23 cellular contexts compared by ENCODE assay signal in genomic region chr10:75176046-75176445, GRCh38.
"Had no signal": no experiment of that assay in that cellular context is flagged by ENCODE, and none has a peak within 500 bp of the region (broad histone marks: within the 10 kb centered on the region; RNA-seq: fewer than 3 reads in every experiment).

No MANE protein-coding gene starts in this region.

- DNase-seq: dermis blood vessel endothelial cell; effector memory CD4-positive, alpha-beta T cell; left cardiac atrium; left lung; mesenchymal stem cell; mucosa of descending colon; naive B cell; pancreas; retina; right lobe of liver; small intestine; stimulated activated CD4-positive, alpha-beta T cell treated with anti-CD3 and anti-CD28 coated beads, Interleukin-15, amount 100 ng/mL, for 24 hours; stimulated activated CD4-positive, alpha-beta T cell treated with anti-CD3 and anti-CD28 coated beads, Interleukin-2, amount 100 ng/mL, for 48 hours; stimulated activated naive B cell treated with anti-CD40 and anti-IgM and Interleukin-4, amounts not matched to agents 10 μg/mL and 1 μg/mL and 100 μg/mL, for 72 hours; upper lobe of left lung; uterus had no signal

- H3K4me1 Mint-ChIP-seq: neural crest cell had no signal

- H3K27ac Mint-ChIP-seq: mesothelial cell of epicardium; stimulated activated naive B cell treated with anti-CD40 and anti-IgM and Interleukin-4, amounts not matched to agents 10 μg/mL and 1 μg/mL and 100 μg/mL, for 72 hours; stimulated activated naive CD8-positive, alpha-beta T cell treated with anti-CD3 and anti-CD28 coated beads, Interleukin-15, Interleukin-2, amounts not matched to agents 100 ng/mL and 50 ng/mL, for 24 hours had no signal

- H3K9me3 ChIP-seq: left lung, mucosa of descending colon, neutrophil, pancreas, right lobe of liver, thoracic aorta, tibial nerve, upper lobe of left lung, uterus had no signal

- H3K36me3 ChIP-seq: right lobe of liver, uterus had no signal

- H3K27ac ChIP-seq: coronary artery, left lung, neutrophil, pancreas, right lobe of liver, tibial nerve, upper lobe of left lung, uterus had no signal

- ATAC-seq: left cardiac atrium; mucosa of descending colon; pancreas; right lobe of liver; stimulated activated naive B cell treated with anti-CD40 and anti-IgM and Interleukin-4, amounts not matched to agents 10 μg/mL and 1 μg/mL and 100 μg/mL, for 72 hours had no signal

- H3K4me3 ChIP-seq: coronary artery, left lung, mucosa of descending colon, pancreas, right lobe of liver, thoracic aorta, tibial nerve, upper lobe of left lung, uterus had no signal

- H3K9me3 Mint-ChIP-seq: mesothelial cell of epicardium; naive B cell; neural crest cell; stimulated activated naive B cell treated with anti-CD40 and anti-IgM and Interleukin-4, amounts not matched to agents 10 μg/mL and 1 μg/mL and 100 μg/mL, for 72 hours; stimulated activated naive CD8-positive, alpha-beta T cell treated with anti-CD3 and anti-CD28 coated beads, Interleukin-15, Interleukin-2, amounts not matched to agents 100 ng/mL and 50 ng/mL, for 24 hours had no signal

- H3K27me3 ChIP-seq: left lung, neutrophil, pancreas, right lobe of liver, tibial nerve, upper lobe of left lung, uterus had no signal

- H3K27me3 Mint-ChIP-seq: naive B cell; stimulated activated naive B cell treated with anti-CD40 and anti-IgM and Interleukin-4, amounts not matched to agents 10 μg/mL and 1 μg/mL and 100 μg/mL, for 72 hours; stimulated activated naive CD8-positive, alpha-beta T cell treated with anti-CD3 and anti-CD28 coated beads, Interleukin-15, Interleukin-2, amounts not matched to agents 100 ng/mL and 50 ng/mL, for 24 hours had no signal

- H3K4me1 ChIP-seq: left lung, pancreas, right lobe of liver, upper lobe of left lung, uterus had no signal

- H3K4me3 Mint-ChIP-seq: mesothelial cell of epicardium; naive B cell; neural crest cell; stimulated activated naive B cell treated with anti-CD40 and anti-IgM and Interleukin-4, amounts not matched to agents 10 μg/mL and 1 μg/mL and 100 μg/mL, for 72 hours; stimulated activated naive CD8-positive, alpha-beta T cell treated with anti-CD3 and anti-CD28 coated beads, Interleukin-15, Interleukin-2, amounts not matched to agents 100 ng/mL and 50 ng/mL, for 24 hours had no signal
